In the genomic region with DNA sequence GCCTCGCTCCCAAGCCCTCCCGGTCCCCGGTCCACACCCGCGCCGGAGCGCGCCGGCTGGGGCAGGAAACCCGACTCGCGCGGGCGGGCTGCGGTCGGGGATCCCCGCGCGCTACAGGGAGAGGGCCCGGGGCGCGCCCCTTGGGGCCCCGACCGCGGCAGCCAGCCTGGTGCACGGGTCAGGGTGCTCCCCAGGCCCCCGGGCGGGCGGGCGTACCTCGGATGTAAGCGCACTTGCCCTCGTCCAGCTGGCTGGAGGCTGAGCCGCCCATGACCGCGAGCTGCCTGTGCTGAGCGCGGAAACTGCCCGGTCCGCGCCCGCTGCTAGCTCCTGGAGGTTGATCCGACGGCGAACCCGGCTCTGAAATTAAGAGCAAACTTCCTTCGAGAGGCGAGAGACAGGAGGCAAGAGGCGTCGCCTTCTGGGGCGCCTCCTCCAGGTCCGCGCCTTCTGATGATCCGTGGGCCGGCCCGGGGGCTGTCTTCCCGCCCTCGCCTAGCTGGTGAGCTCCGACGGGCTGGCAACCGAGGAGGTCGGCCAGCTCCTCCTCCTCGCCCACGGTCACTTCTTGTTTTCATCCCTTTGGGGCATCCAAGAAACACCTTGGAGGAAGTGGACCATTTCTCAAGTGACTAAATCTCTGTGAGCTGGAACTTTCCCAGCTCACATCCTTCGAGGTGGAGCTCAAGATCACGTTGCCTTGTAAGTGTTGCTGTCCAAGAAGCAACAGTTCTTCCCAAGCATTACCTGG, we compare ENCODE assay signal across 8 cellular contexts. TPM values are rescaled to one million over a fixed set of nuclear protein-coding genes. Genes with fewer than 3 reads are reported as not detected.
DNase-seq lines count a peak whose midpoint lies in the region; ATAC-seq and TF ChIP-seq lines count a peak whose summit lies in the region.

A gene with protein sequence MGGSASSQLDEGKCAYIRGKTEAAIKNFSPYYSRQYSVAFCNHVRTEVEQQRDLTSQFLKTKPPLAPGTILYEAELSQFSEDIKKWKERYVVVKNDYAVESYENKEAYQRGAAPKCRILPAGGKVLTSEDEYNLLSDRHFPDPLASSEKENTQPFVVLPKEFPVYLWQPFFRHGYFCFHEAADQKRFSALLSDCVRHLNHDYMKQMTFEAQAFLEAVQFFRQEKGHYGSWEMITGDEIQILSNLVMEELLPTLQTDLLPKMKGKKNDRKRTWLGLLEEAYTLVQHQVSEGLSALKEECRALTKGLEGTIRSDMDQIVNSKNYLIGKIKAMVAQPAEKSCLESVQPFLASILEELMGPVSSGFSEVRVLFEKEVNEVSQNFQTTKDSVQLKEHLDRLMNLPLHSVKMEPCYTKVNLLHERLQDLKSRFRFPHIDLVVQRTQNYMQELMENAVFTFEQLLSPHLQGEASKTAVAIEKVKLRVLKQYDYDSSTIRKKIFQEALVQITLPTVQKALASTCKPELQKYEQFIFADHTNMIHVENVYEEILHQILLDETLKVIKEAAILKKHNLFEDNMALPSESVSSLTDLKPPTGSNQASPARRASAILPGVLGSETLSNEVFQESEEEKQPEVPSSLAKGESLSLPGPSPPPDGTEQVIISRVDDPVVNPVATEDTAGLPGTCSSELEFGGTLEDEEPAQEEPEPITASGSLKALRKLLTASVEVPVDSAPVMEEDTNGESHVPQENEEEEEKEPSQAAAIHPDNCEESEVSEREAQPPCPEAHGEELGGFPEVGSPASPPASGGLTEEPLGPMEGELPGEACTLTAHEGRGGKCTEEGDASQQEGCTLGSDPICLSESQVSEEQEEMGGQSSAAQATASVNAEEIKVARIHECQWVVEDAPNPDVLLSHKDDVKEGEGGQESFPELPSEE (minus strand): TSS at position 423 of the 751 bp plus-strand sequence. CDS start 152 bp downstream, at position 271.

- H3K36me3 Mint-ChIP-seq in activated naive CD8-positive, alpha-beta T cell treated with anti-CD3 and anti-CD28 coated beads, Interleukin-2, amount 10 ng/mL, durations not matched to agents 7 days and 5 days, result peaks cover 3% of the 10 kb centered on the region

- peaks cover 22% of the 10 kb centered on the region for H3K27me3 Mint-ChIP-seq in activated naive CD8-positive, alpha-beta T cell treated with anti-CD3 and anti-CD28 coated beads, Interleukin-2, amount 10 ng/mL, durations not matched to agents 7 days and 5 days

- peak; percentile 23 to 50 for TF ChIP-seq POLR2A in gastrocnemius medialis (IDR thresholded peaks at IDR 0.05)

- TF ChIP-seq CTCF in SU-DHL-6 (IDR thresholded peaks at IDR 0.05; ENCODE audit: insufficient read depth, low read length, poor library complexity, severe bottlenecking) (no peak), gastrocnemius medialis (IDR thresholded peaks at IDR 0.05 in 4 of 5, conservative IDR thresholded peaks at IDR 0.05 in 1 of 5) (no peak)

- H3K4me3 Mint-ChIP-seq in activated naive CD8-positive, alpha-beta T cell treated with anti-CD3 and anti-CD28 coated beads, Interleukin-2, amount 10 ng/mL, durations not matched to agents 7 days and 5 days, result peak within 1 kb of the TSS; percentile 88

- H3K9me3 ChIP-seq in SU-DHL-6 (ENCODE audit: insufficient read depth, low read length) (no peaks in the 10 kb centered on the region), gastrocnemius medialis (no peaks in the 10 kb centered on the region)

- H3K9me2 ChIP-seq in SU-DHL-6 (replicated peaks; ENCODE audit: insufficient read depth, low read length), result no peaks in the 10 kb centered on the region

- H2AFZ ChIP-seq in SU-DHL-6 (ENCODE audit: low read depth, low read length, severe bottlenecking), result peak within 1 kb of the TSS; percentile 24

- no peaks in the 10 kb centered on the region for H3K9me3 Mint-ChIP-seq in activated naive CD8-positive, alpha-beta T cell treated with anti-CD3 and anti-CD28 coated beads, Interleukin-2, amount 10 ng/mL, durations not matched to agents 7 days and 5 days

- H3K4me2 ChIP-seq in SU-DHL-6 (ENCODE audit: low read depth, low read length, poor library complexity, severe bottlenecking), result peak within 1 kb of the TSS; percentile 67

- in situ Hi-C loops in gastrocnemius medialis (cut with MboI; ENCODE audit: low sequenced_read_pairs in 4 of 4), result no loop called here

- POLR2A ChIA-PET in activated naive CD8-positive, alpha-beta T cell treated with anti-CD3 and anti-CD28 coated beads, Interleukin-2, amount 10 ng/mL, durations not matched to agents 7 days and 5 days (lab: Charles Lee), result interaction anchor here (0.6 to 1.2 kb wide), 3 partner anchors 60 to 107 kb away, joined by 3 to 4 read pairs (median 3); a partner anchor contains a TSS

- H3K4me1 Mint-ChIP-seq in activated naive CD8-positive, alpha-beta T cell treated with anti-CD3 and anti-CD28 coated beads, Interleukin-2, amount 10 ng/mL, durations not matched to agents 7 days and 5 days, result peaks cover 24% of the 10 kb centered on the region

- no peaks in the 10 kb centered on the region for H4K20me1 ChIP-seq in SU-DHL-6 (ENCODE audit: low read depth, low read length)

- ATAC-seq in GM21367 (IDR thresholded peaks at IDR 0.05; ENCODE audit: unreplicated experiment) (peak; percentile 54), gastrocnemius medialis (peak; percentile 25 to 50)
- peak; percentile 85 for ATAC-seq in activated naive CD8-positive, alpha-beta T cell treated with anti-CD3 and anti-CD28 coated beads, Interleukin-2, amount 10 ng/mL, durations not matched to agents 7 days and 5 days (ENCODE audit: low read depth)

- H3K9ac ChIP-seq in SU-DHL-6 (ENCODE audit: low read length), result peak within 1 kb of the TSS; percentile 44

- peaks cover 0 to 10% of the 10 kb centered on the region in 2 donors for H3K4me1 ChIP-seq in gastrocnemius medialis

- peak; percentile 58 for DNase-seq in DMS79 (lab: John Stamatoyannopoulos, UW)
- peak; percentile 26 for DNase-seq in HT-29 (ENCODE audit: low spot score)
- DNase-seq in activated naive CD8-positive, alpha-beta T cell treated with anti-CD3 and anti-CD28 coated beads, Interleukin-2, amount 10 ng/mL, durations not matched to agents 7 days and 5 days, result peak; percentile 76
- peak; percentile 38 for DNase-seq in hepatic stellate cell (ENCODE audit: low spot score)
- peak; percentile 26 to 51 for DNase-seq in gastrocnemius medialis
- no peak for DNase-seq in occipital lobe (lab: John Stamatoyannopoulos, UW)

- peak within 1 kb of the TSS; percentile 76 for H3K27ac Mint-ChIP-seq in activated naive CD8-positive, alpha-beta T cell treated with anti-CD3 and anti-CD28 coated beads, Interleukin-2, amount 10 ng/mL, durations not matched to agents 7 days and 5 days

- no peaks in the 10 kb centered on the region for H3F3A ChIP-seq in SU-DHL-6 (ENCODE audit: insufficient read depth)

- H3K79me2 ChIP-seq in SU-DHL-6 (ENCODE audit: insufficient read depth, low read length), result no peaks in the 10 kb centered on the region

- no peaks in the 10 kb centered on the region for H3K36me3 ChIP-seq in SU-DHL-6 (ENCODE audit: low read length)
- no peaks in the 10 kb centered on the region for H3K36me3 ChIP-seq in gastrocnemius medialis

- H3K27me3 ChIP-seq in SU-DHL-6 (ENCODE audit: low read length), result no peaks in the 10 kb centered on the region
- no peaks in the 10 kb centered on the region for H3K27me3 ChIP-seq in gastrocnemius medialis

- intact Hi-C loops in gastrocnemius medialis (cut with DNase I; ENCODE audit: low total_unique reads), result loop anchor here (2.0 to 5.0 kb wide), 2 partner anchors 81 to 183 kb away; a partner anchor contains a TSS

- H3K4me3 ChIP-seq in SU-DHL-6 (ENCODE audit: insufficient read depth, low read length, poor library complexity, severe bottlenecking) (peak within 1 kb of the TSS; percentile 46), gastrocnemius medialis (peak within 1 kb of the TSS; percentile 63 to 80 (median 65))

- no peak within 1 kb of the TSS for H3K27ac ChIP-seq in SU-DHL-6 (ENCODE audit: low read depth, low read length)
- peak within 1 kb of the TSS; percentile 71 to 81 (median 75) for H3K27ac ChIP-seq in gastrocnemius medialis

RNA-seq across cellular contexts. Expression of the gene that starts here (rescaled TPM):
- 1.2 and 1.9 TPM in 2 replicates for total RNA-seq in HT-29 (2014; rRNA removed; shearing (Covaris generic))
- 10 to 100 TPM; 28.4 to 33.9 TPM for total RNA-seq in activated naive CD8-positive, alpha-beta T cell treated with anti-CD3 and anti-CD28 coated beads, Interleukin-2, amount 10 ng/mL, durations not matched to agents 7 days and 5 days
- total RNA-seq in gastrocnemius medialis, result 100 to 1,000 TPM in 1 of 4 donors, 10 to 100 TPM in 3; 11.7 to 125 (median 19.7) TPM
- 2.8 TPM for total RNA-seq in occipital lobe
